ENCODE assay signal across 20 cellular contexts in the genomic region with DNA sequence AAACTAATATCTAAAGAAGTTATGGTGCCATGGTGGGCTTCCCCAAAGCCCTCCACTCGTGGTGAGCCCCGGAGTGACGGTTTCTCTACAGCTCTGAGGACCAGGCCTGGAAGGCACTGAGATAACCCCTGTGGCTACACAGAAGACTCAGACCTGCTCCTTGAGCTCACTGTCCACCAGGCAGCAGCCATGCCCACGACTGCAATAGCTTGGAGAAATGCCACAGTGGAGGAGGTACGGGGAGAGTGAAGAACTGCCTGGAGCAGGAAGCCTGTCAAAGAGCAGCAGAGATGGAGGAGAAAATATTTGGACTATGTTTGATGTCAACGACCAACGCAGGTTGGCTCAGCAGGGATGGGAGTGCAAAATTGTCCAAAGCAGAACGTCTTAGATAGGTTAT.
DNase-seq lines count a peak whose midpoint lies in the region; ATAC-seq, FAIRE-seq and TF ChIP-seq lines count a peak whose summit lies in the region.
"Had no signal": no experiment of that assay in that cellular context is flagged by ENCODE, and none has a peak within 500 bp of the region (broad histone marks: within the 10 kb centered on the region; RNA-seq: fewer than 3 reads in every experiment).

No MANE protein-coding gene starts in this region.

- no peak overlapping the region for H3K9ac ChIP-seq in H1 (replicated peaks in 1 of 4; ENCODE audit: extremely low read depth in 1 of 4, low read depth in 3 of 4, low read length in 3 of 4)

- H3K4me3 ChIP-seq in Caco-2 (ENCODE audit: low read depth, low read length) (no peak overlapping the region), H1 (ENCODE audit: extremely low read depth in 1 of 4, insufficient read depth in 2 of 4, low read depth in 3 of 4, low read length in 4 of 4) (no peak overlapping the region), upper lobe of left lung (no peak overlapping the region)
- H3K4me3 ChIP-seq: GM12878, GM23338, HAP-1 had no signal

- H3K9me3 Mint-ChIP-seq in Caco-2 (ENCODE audit: unreplicated experiment): peaks cover 6% of the 10 kb centered on the region
- H3K9me3 Mint-ChIP-seq in T-helper 2 cell treated with Interferon-gamma antibody and Interleukin-4, amounts not matched to agents 5 μg/mL and 100 μg/mL, for 36 hours: no peaks in the 10 kb centered on the region
- H3K9me3 Mint-ChIP-seq: GM23338, HFFc6 had no signal

- no peak for TF ChIP-seq RAD21 in H1 (IDR thresholded peaks at IDR 0.05 in 1 of 2, conservative IDR thresholded peaks at IDR 0.05 in 1 of 2; ENCODE audit: low read depth in 2 of 2, low read length in 2 of 2)

- no peaks in the 10 kb centered on the region for H3K9me3 ChIP-seq in Caco-2
- no peaks in the 10 kb centered on the region for H3K9me3 ChIP-seq in H1 (ENCODE audit: insufficient read depth in 2 of 2, low read depth in 1 of 2, low read length in 1 of 2)
- H3K9me3 ChIP-seq in upper lobe of left lung: no peaks in the 10 kb centered on the region
- H3K9me3 ChIP-seq: HAP-1 had no signal

- no peak overlapping the region for H4K5ac ChIP-seq in H1 (ENCODE audit: insufficient read length, low read depth, low read length)

- FAIRE-seq in H1 (lab: Jason Lieb, UNC): no peak
- FAIRE-seq: D721Med, GM12878, H54 had no signal

- H4K20me1 ChIP-seq in H1 (replicated peaks in 1 of 2; ENCODE audit: control insufficient read depth in 1 of 2, insufficient read depth in 2 of 2, low read length in 2 of 2): peaks cover 0 to 2% of the 10 kb centered on the region in 2 experiments

- no peaks in the 10 kb centered on the region for H3K36me3 Mint-ChIP-seq in Caco-2 (ENCODE audit: insufficient read depth, unreplicated experiment)
- H3K36me3 Mint-ChIP-seq in T-helper 2 cell treated with Interferon-gamma antibody and Interleukin-4, amounts not matched to agents 5 μg/mL and 100 μg/mL, for 36 hours (ENCODE audit: low read depth): no peaks in the 10 kb centered on the region
- H3K36me3 Mint-ChIP-seq: CD4-positive, alpha-beta memory T cell had no signal

- POLR2A ChIA-PET in Caco-2 (lab: Charles Lee) (no interaction called here), H1 (lab: Charles Lee; ENCODE audit: partially characterized antibody) (no interaction called here)

- no peak overlapping the region for H4K8ac ChIP-seq in H1 (ENCODE audit: extremely low read depth, insufficient read depth, low read length)

- TF ChIP-seq POLR2A in H1 (IDR thresholded peaks at IDR 0.05; ENCODE audit: control extremely low read depth in 1 of 2, low read depth in 2 of 2, low read length in 2 of 2): no peak
- TF ChIP-seq POLR2A in upper lobe of left lung (IDR thresholded peaks at IDR 0.05): no peak

- H3K36me3 ChIP-seq in Caco-2 (ENCODE audit: control insufficient read depth, insufficient read depth, low read length) (no peaks in the 10 kb centered on the region), H1 (ENCODE audit: control insufficient read depth in 2 of 4, insufficient read depth in 4 of 4, low read length in 3 of 4) (no peaks in the 10 kb centered on the region), upper lobe of left lung (no peaks in the 10 kb centered on the region)
- H3K36me3 ChIP-seq: HAP-1 had no signal

- H2BK120ac ChIP-seq in H1 (replicated peaks; ENCODE audit: low read depth, low read length): no peak overlapping the region

- H3K23ac ChIP-seq in H1 (ENCODE audit: insufficient read length): no peak overlapping the region

- H2BK15ac ChIP-seq in H1 (ENCODE audit: low read length): no peak overlapping the region

- BruUV-seq in Caco-2 (replicated peaks; lab: Mats Ljungman, UMichigan): no TSS peak

- WGBS in H1 (ENCODE audit: extremely low coverage in 1 of 2, insufficient coverage in 1 of 2, insufficient read length in 1 of 2, insufficient replicate concordance in 2 of 2, low coverage in 1 of 2, low lambda C conversion rate in 2 of 2, missing lambda C conversion rate in 1 of 2), 2 experiments: 86% methylated on average over 8 of the region's 8 CpGs; no CpG with 5 or more reads in 1 of the 2 experiments
- 83 to 90% methylated on average over 8 of the region's 8 CpGs for WGBS in upper lobe of left lung, 2 donors

- H3K4me1 ChIP-seq in Caco-2 (no peaks in the 10 kb centered on the region; the same call in 1 of the 2 replicates), H1 (replicated peaks in 1 of 4; ENCODE audit: control insufficient read depth in 3 of 4, insufficient read depth in 4 of 4, low read length in 3 of 4) (peaks cover 0 to 3% (median 0%) of the 10 kb centered on the region in 4 experiments; a peak in 2 of 7 replicates), upper lobe of left lung (no peaks in the 10 kb centered on the region)
- H3K4me1 ChIP-seq: HAP-1 had no signal

- H3K79me1 ChIP-seq in H1 (ENCODE audit: low read depth, low read length): no peaks in the 10 kb centered on the region

- no peak overlapping the region for H3K56ac ChIP-seq in H1 (replicated peaks; ENCODE audit: insufficient read length, low read depth, low read length)

- no peak overlapping the region for H2BK5ac ChIP-seq in H1 (ENCODE audit: low read depth, low read length)

- H3K79me2 ChIP-seq in H1 (ENCODE audit: control insufficient read depth in 1 of 2, insufficient read depth in 2 of 2, low read length in 2 of 2): no peaks in the 10 kb centered on the region

- ATAC-seq in GM18520 (IDR thresholded peaks at IDR 0.05; ENCODE audit: unreplicated experiment) (no peak), upper lobe of left lung (ENCODE audit: low FRiP score in 2 of 2) (no peak)
- ATAC-seq: GM12878 had no signal

- peak overlapping the region; percentile 18 for H3K27ac Mint-ChIP-seq in Caco-2 (ENCODE audit: unreplicated experiment)
- H3K27ac Mint-ChIP-seq in T-helper 2 cell treated with Interferon-gamma antibody and Interleukin-4, amounts not matched to agents 5 μg/mL and 100 μg/mL, for 36 hours: no peak overlapping the region
- H3K27ac Mint-ChIP-seq: CD4-positive, alpha-beta memory T cell; GM23338; HFFc6 had no signal

- H2BK12ac ChIP-seq in H1 (ENCODE audit: low read depth, low read length): peak overlapping the region; percentile 12; the same call in 1 of the 2 replicates

- DNase-seq in Caco-2 (no peak), RPMI7951 (ENCODE audit: low read depth) (peak; percentile 50), H1 (ENCODE audit: low read depth in 1 of 2, low spot score in 2 of 2) (no peak), upper lobe of left lung (no peak)
- no peak for DNase-seq in T-helper 2 cell treated with Interferon-gamma antibody and Interleukin-4, amounts not matched to agents 5 μg/mL and 100 μg/mL, for 36 hours (ENCODE audit: low spot score)
- DNase-seq in activated effector memory CD4-positive, alpha-beta T cell treated with Interleukin-2 at 50 U/mL for 16 hours: no peak
- DNase-seq: 8988T, C1 segment of cervical spinal cord, DMS 273 treated with DMSO at 0.1 percent for 48 hours, DMS79, EL, GDM1, HFFc6 had no signal

- H3K4me3 Mint-ChIP-seq in Caco-2 (ENCODE audit: unreplicated experiment): no peak overlapping the region
- H3K4me3 Mint-ChIP-seq in T-helper 2 cell treated with Interferon-gamma antibody and Interleukin-4, amounts not matched to agents 5 μg/mL and 100 μg/mL, for 36 hours: no peak overlapping the region
- H3K4me3 Mint-ChIP-seq: GM23338, HFFc6 had no signal

- no peak overlapping the region for H4K91ac ChIP-seq in H1 (replicated peaks; ENCODE audit: insufficient read length, low read length)

- no peak overlapping the region for H3K4me2 ChIP-seq in H1 (ENCODE audit: insufficient read depth in 1 of 2, low read depth in 2 of 2, low read length in 2 of 2)
- H3K4me2 ChIP-seq: GM23338 had no signal

- no peaks in the 10 kb centered on the region for H3K23me2 ChIP-seq in H1 (ENCODE audit: low read depth, low read length)

- CTCF ChIA-PET in Caco-2 (lab: Charles Lee): no interaction called here
- CTCF ChIA-PET in H1 (lab: Charles Lee; ENCODE audit: partially characterized antibody): interaction anchor here (1.0 to 1.8 kb wide), 4 partner anchors 63 to 285 kb away, joined by 3 to 4 read pairs (median 4); no protein-coding TSS in a partner anchor

- TF ChIP-seq CTCF in Caco-2 (IDR thresholded peaks at IDR 0.05; ENCODE audit: insufficient read depth in 1 of 2, low read depth in 1 of 2, low read length in 1 of 2, severe bottlenecking in 1 of 2, unreplicated experiment in 1 of 2): no peak
- no peak for TF ChIP-seq CTCF in H1 (IDR thresholded peaks at IDR 0.05; ENCODE audit: control extremely low read depth in 1 of 3, insufficient read depth in 1 of 3, low read depth in 1 of 3, low read length in 3 of 3)
- no peak for TF ChIP-seq CTCF in upper lobe of left lung (IDR thresholded peaks at IDR 0.05)

- H2BK20ac ChIP-seq in H1 (ENCODE audit: low read length): no peak overlapping the region

- H3K4me1 Mint-ChIP-seq in Caco-2 (ENCODE audit: low read depth, unreplicated experiment): no peaks in the 10 kb centered on the region
- no peaks in the 10 kb centered on the region for H3K4me1 Mint-ChIP-seq in T-helper 2 cell treated with Interferon-gamma antibody and Interleukin-4, amounts not matched to agents 5 μg/mL and 100 μg/mL, for 36 hours (ENCODE audit: low read depth)
- H3K4me1 Mint-ChIP-seq: CD4-positive, alpha-beta memory T cell had no signal

- TF ChIP-seq EP300 in H1 (IDR thresholded peaks at IDR 0.05; ENCODE audit: borderline replicate concordance in 1 of 2, low read depth in 2 of 2, low read length in 2 of 2) (no peak), upper lobe of left lung (IDR thresholded peaks at IDR 0.05) (no peak)

- no peaks in the 10 kb centered on the region for H3K27me3 ChIP-seq in Caco-2 (replicated peaks; ENCODE audit: control insufficient read depth, insufficient read depth, low read length)
- H3K27me3 ChIP-seq in H1 (replicated peaks in 1 of 4; ENCODE audit: control insufficient read depth in 3 of 4, extremely low read depth in 1 of 4, insufficient read depth in 3 of 4, low read length in 3 of 4): peaks cover 14 to 44% (median 36%) of the 10 kb centered on the region in 4 experiments
- no peaks in the 10 kb centered on the region for H3K27me3 ChIP-seq in upper lobe of left lung

- H3K27me3 Mint-ChIP-seq in Caco-2 (ENCODE audit: insufficient read depth, unreplicated experiment): no peaks in the 10 kb centered on the region
- no peaks in the 10 kb centered on the region for H3K27me3 Mint-ChIP-seq in T-helper 2 cell treated with Interferon-gamma antibody and Interleukin-4, amounts not matched to agents 5 μg/mL and 100 μg/mL, for 36 hours (ENCODE audit: low read depth)
- H3K27me3 Mint-ChIP-seq: CD4-positive, alpha-beta memory T cell had no signal

- H3K4ac ChIP-seq in H1 (replicated peaks; ENCODE audit: insufficient read length, low read depth, low read length): no peak overlapping the region

- no peak overlapping the region for H3K18ac ChIP-seq in H1 (ENCODE audit: extremely low read depth, low read length)

- no peak overlapping the region for H2AK5ac ChIP-seq in H1 (ENCODE audit: low read depth, low read length)

- H3K27ac ChIP-seq in H1 (ENCODE audit: low read depth, low read length) (no peak overlapping the region), upper lobe of left lung (no peak overlapping the region)

- intact Hi-C loops in Caco-2 (cut with micrococcal nuclease; ENCODE audit: unreplicated experiment): no loop called here

- no peak overlapping the region for H2AFZ ChIP-seq in H1 (ENCODE audit: low read length)
- H2AFZ ChIP-seq: GM23338 had no signal

- H3K14ac ChIP-seq in H1 (ENCODE audit: insufficient read length): no peak overlapping the region

TF ChIP-seq in H1, 55 proteins besides CTCF, POLR2A, EP300 and RAD21 (continues in another document):
- no peak for TF ChIP-seq POLR2AphosphoS5 (IDR thresholded peaks at IDR 0.05; ENCODE audit: low read depth, low read length)
- TF ChIP-seq ASH2L (IDR thresholded peaks at IDR 0.05; ENCODE audit: low read length): no peak
